ENCODE assay signal across 13 cellular contexts in genomic region chr11:122491486-122491885, GRCh38.
A peak's percentile ranks its signal among the peaks of the same experiment; 100 is the strongest.
DNase-seq lines count a peak whose midpoint lies in the region; ATAC-seq, FAIRE-seq and TF ChIP-seq lines count a peak whose summit lies in the region.
"Had no signal": no experiment of that assay in that cellular context is flagged by ENCODE, and none has a peak within 500 bp of the region (broad histone marks: within the 10 kb centered on the region; RNA-seq: fewer than 3 reads in every experiment).

No MANE protein-coding gene starts in this region.

- FAIRE-seq in small intestine (lab: Jason Lieb, UNC) = no peak

- DNase-seq in Right ventricle myocardium superior = no peak
- DNase-seq in cardiac septum (ENCODE audit: low spot score) = no peak
- peak; percentile 60 for DNase-seq in MCF 10A (ENCODE audit: unreplicated experiment)
- no peak for DNase-seq in left ventricle myocardium superior
- DNase-seq in small intestine = no peak
- DNase-seq in DMS 273 treated with DMSO at 0.1 percent for 48 hours (lab: John Stamatoyannopoulos, UW) = no peak
- no peak for DNase-seq in nucleus accumbens (lab: John Stamatoyannopoulos, UW)
- DNase-seq: activated CD4-positive, alpha-beta T cell treated with anti-CD3 and anti-CD28 coated beads for 48 hours; activated gamma-delta T cell treated with Interleukin-2 at 50 U/mL for 16 hours; NCI-H2171 treated with DMSO at 0.1 percent for 48 hours; stimulated activated CD4-positive, alpha-beta T cell treated with anti-CD3 and anti-CD28 coated beads, Interleukin-4, amount 100 ng/mL, for 24 hours had no signal

- peaks cover 24% of the 10 kb centered on the region for H3K4me1 Mint-ChIP-seq in MCF 10A (ENCODE audit: insufficient read depth, unreplicated experiment)
- H3K4me1 Mint-ChIP-seq: neural crest cell had no signal

- no peaks in the 10 kb centered on the region for H3K4me1 ChIP-seq in small intestine (ENCODE audit: control insufficient read depth in 2 of 2, insufficient read depth in 1 of 2, low read depth in 1 of 2, low read length in 1 of 2)

- TF ChIP-seq CTCF in MCF 10A (IDR thresholded peaks at IDR 0.05; ENCODE audit: unreplicated experiment) = no peak

- ATAC-seq in Right ventricle myocardium superior (ENCODE audit: poor library complexity) (peak; percentile 71), left ventricle myocardium superior (peak; percentile 83), GM19455 (IDR thresholded peaks at IDR 0.05; ENCODE audit: unreplicated experiment) (no peak)

- no peaks in the 10 kb centered on the region for H3K27me3 Mint-ChIP-seq in MCF 10A (ENCODE audit: insufficient read depth, unreplicated experiment)

- BruUV-seq in MCF 10A (replicated peaks; lab: Mats Ljungman, UMichigan) = no TSS peak

- intact Hi-C loops in Right ventricle myocardium superior (cut with DNase I) = no loop called here
- intact Hi-C loops in cardiac septum (cut with DNase I) = loop anchor here (10.0 kb wide), 1 partner anchor 127 kb away; no protein-coding TSS in a partner anchor
- intact Hi-C loops in MCF 10A (cut with micrococcal nuclease) = no loop called here
- intact Hi-C loops in left ventricle myocardium superior (cut with micrococcal nuclease) = no loop called here

- WGBS in small intestine, 3 donors = 34 to 82% (median 61%) methylated on average over 2 of the region's 2 CpGs

- H3K9me3 Mint-ChIP-seq in MCF 10A (ENCODE audit: unreplicated experiment) = no peaks in the 10 kb centered on the region

- H3K36me3 ChIP-seq in small intestine (ENCODE audit: control insufficient read depth in 2 of 2, insufficient read depth in 2 of 2, low read length in 2 of 2) = no peaks in the 10 kb centered on the region

- no peaks in the 10 kb centered on the region for H3K27me3 ChIP-seq in small intestine (ENCODE audit: control insufficient read depth in 2 of 2, insufficient read depth in 2 of 2, low read length in 2 of 2)

- no peak overlapping the region for H3K4me3 ChIP-seq in small intestine (ENCODE audit: low read depth in 1 of 2, low read length in 2 of 2)

- H3K36me3 Mint-ChIP-seq in MCF 10A (ENCODE audit: insufficient read depth, unreplicated experiment) = no peaks in the 10 kb centered on the region

- no peak overlapping the region for H3K4me3 Mint-ChIP-seq in MCF 10A (ENCODE audit: unreplicated experiment)
- H3K4me3 Mint-ChIP-seq: neural crest cell had no signal

- H3K27ac Mint-ChIP-seq in MCF 10A (ENCODE audit: low read depth, unreplicated experiment) = peak overlapping the region; percentile 1

- POLR2A ChIA-PET in MCF 10A (lab: Yijun Ruan, JAX) = interaction anchor here (0.7 to 1.3 kb wide), 5 partner anchors 19 to 281 kb away, joined by 3 to 5 read pairs (median 3); no protein-coding TSS in a partner anchor

- CTCF ChIA-PET in MCF 10A (lab: Yijun Ruan, JAX) = interaction anchor here (0.7 kb wide), 1 partner anchor 14 kb away, joined by 3 read pairs; no protein-coding TSS in a partner anchor

- H3K9me3 ChIP-seq in small intestine (ENCODE audit: control insufficient read depth, low read depth) = no peaks in the 10 kb centered on the region

- no peak overlapping the region for H3K27ac ChIP-seq in small intestine (ENCODE audit: low read depth in 1 of 2, low read length in 1 of 2)
